Comparison of ENCODE assay signal across 30 cellular contexts in genomic region chr16:10136916-10137315, GRCh38. TPM values are rescaled to one million over a fixed set of nuclear protein-coding genes. Genes with fewer than 3 reads are reported as not detected.
"Had no signal": no experiment of that assay in that cellular context is flagged by ENCODE, and none has a peak within 500 bp of the region (broad histone marks: within the 10 kb centered on the region; RNA-seq: fewer than 3 reads in every experiment).

No MANE protein-coding gene starts in this region.

- H3K9ac ChIP-seq: parathyroid adenoma had no signal

- H3K27me3 ChIP-seq: esophagus squamous epithelium had no signal

- H3K4me1 Mint-ChIP-seq: activated naive CD4-positive, alpha-beta T cell treated with anti-CD3 and anti-CD28 coated beads, Interleukin-2, amount 50 U/mL, for 24 hours; activated naive CD8-positive, alpha-beta T cell treated with anti-CD3 and anti-CD28 coated beads, Interleukin-2, amount 50 U/mL, for 24 hours; activated T-helper 17 cell treated with anti-CD3 and anti-CD28 coated beads, Interleukin-2, amount 50 U/mL, for 72 hours; immature natural killer cell; mesothelial cell of epicardium; naive thymus-derived CD4-positive, alpha-beta T cell; neural crest cell had no signal

- H3K79me2 ChIP-seq: parathyroid adenoma had no signal

- H3K4me1 ChIP-seq: esophagus squamous epithelium, parathyroid adenoma had no signal

- H3K9me3 ChIP-seq: esophagus squamous epithelium, thoracic aorta had no signal

- H3K27ac ChIP-seq: epithelial cell of prostate, esophagus squamous epithelium, parathyroid adenoma, thoracic aorta had no signal

- H2AFZ ChIP-seq: parathyroid adenoma had no signal

- H3K36me3 ChIP-seq: esophagus squamous epithelium, thoracic aorta had no signal

- H3K27ac Mint-ChIP-seq: activated B cell treated with CpG ODN at 0.5 μM for 24 hours; activated CD8-positive, alpha-beta T cell treated with anti-CD3 and anti-CD28 coated beads for 36 hours; activated naive CD4-positive, alpha-beta T cell treated with anti-CD3 and anti-CD28 coated beads, Interleukin-2, amount 50 U/mL, for 24 hours; activated naive CD8-positive, alpha-beta T cell treated with anti-CD3 and anti-CD28 coated beads, Interleukin-2, amount 50 U/mL, for 24 hours; activated T-helper 17 cell treated with anti-CD3 and anti-CD28 coated beads, Interleukin-2, amount 50 U/mL, for 72 hours; immature natural killer cell; mesothelial cell of epicardium; naive thymus-derived CD4-positive, alpha-beta T cell; stimulated activated naive CD8-positive, alpha-beta T cell treated with anti-CD3 and anti-CD28 coated beads, Interleukin-15, Interleukin-2, amounts not matched to agents 100 ng/mL and 50 ng/mL, for 24 hours had no signal

- H3K4me3 ChIP-seq: esophagus squamous epithelium, thoracic aorta had no signal

- H3K27me3 Mint-ChIP-seq: activated CD8-positive, alpha-beta T cell treated with anti-CD3 and anti-CD28 coated beads for 36 hours; activated naive CD4-positive, alpha-beta T cell treated with anti-CD3 and anti-CD28 coated beads, Interleukin-2, amount 50 U/mL, for 24 hours; activated naive CD8-positive, alpha-beta T cell treated with anti-CD3 and anti-CD28 coated beads, Interleukin-2, amount 50 U/mL, for 24 hours; naive thymus-derived CD4-positive, alpha-beta T cell; stimulated activated naive CD8-positive, alpha-beta T cell treated with anti-CD3 and anti-CD28 coated beads, Interleukin-15, Interleukin-2, amounts not matched to agents 100 ng/mL and 50 ng/mL, for 24 hours had no signal

- DNase-seq: activated B cell treated with CpG ODN at 0.5 μM for 24 hours; activated CD4-positive, alpha-beta T cell treated with anti-CD3 and anti-CD28 coated beads, Interleukin-2, amount 50 U/mL, for 1 hour; activated CD8-positive, alpha-beta T cell treated with anti-CD3 and anti-CD28 coated beads for 36 hours; activated gamma-delta T cell treated with Interleukin-2 at 50 U/mL for 16 hours; activated naive CD8-positive, alpha-beta T cell treated with anti-CD3 and anti-CD28 coated beads, Interleukin-2, amount 50 U/mL, for 24 hours; activated T-cell treated with anti-CD3 and anti-CD28 coated beads, Interleukin-2, amount 50 U/mL, for 4 hours; amygdala; dermis blood vessel endothelial cell; effector CD4-positive, alpha-beta T cell; esophagus squamous epithelium; foreskin melanocyte; immature natural killer cell; kidney; left colon; mammary epithelial cell; naive thymus-derived CD4-positive, alpha-beta T cell; occipital lobe; right cardiac atrium; stimulated activated CD4-positive, alpha-beta T cell treated with anti-CD3 and anti-CD28 coated beads, Interleukin-2, amount 100 ng/mL, for 48 hours; T-helper 2 cell had no signal

- H3K9me3 Mint-ChIP-seq: activated B cell treated with CpG ODN at 0.5 μM for 24 hours; activated naive CD4-positive, alpha-beta T cell treated with anti-CD3 and anti-CD28 coated beads, Interleukin-2, amount 50 U/mL, for 24 hours; activated naive CD8-positive, alpha-beta T cell treated with anti-CD3 and anti-CD28 coated beads, Interleukin-2, amount 50 U/mL, for 24 hours; activated T-cell treated with anti-CD3 and anti-CD28 coated beads, Interleukin-2, amount 50 U/mL, for 4 hours; activated T-helper 17 cell treated with anti-CD3 and anti-CD28 coated beads, Interleukin-2, amount 50 U/mL, for 72 hours; immature natural killer cell; stimulated activated naive CD8-positive, alpha-beta T cell treated with anti-CD3 and anti-CD28 coated beads, Interleukin-15, Interleukin-2, amounts not matched to agents 100 ng/mL and 50 ng/mL, for 24 hours had no signal

- H3K4me3 Mint-ChIP-seq: activated B cell treated with CpG ODN at 0.5 μM for 24 hours; activated CD8-positive, alpha-beta T cell treated with anti-CD3 and anti-CD28 coated beads for 36 hours; activated naive CD4-positive, alpha-beta T cell treated with anti-CD3 and anti-CD28 coated beads, Interleukin-2, amount 50 U/mL, for 24 hours; activated naive CD8-positive, alpha-beta T cell treated with anti-CD3 and anti-CD28 coated beads, Interleukin-2, amount 50 U/mL, for 24 hours; activated T-cell treated with anti-CD3 and anti-CD28 coated beads, Interleukin-2, amount 50 U/mL, for 4 hours; activated T-helper 17 cell treated with anti-CD3 and anti-CD28 coated beads, Interleukin-2, amount 50 U/mL, for 72 hours; immature natural killer cell; mesothelial cell of epicardium; naive thymus-derived CD4-positive, alpha-beta T cell; neural crest cell; stimulated activated naive CD8-positive, alpha-beta T cell treated with anti-CD3 and anti-CD28 coated beads, Interleukin-15, Interleukin-2, amounts not matched to agents 100 ng/mL and 50 ng/mL, for 24 hours had no signal

- H3K36me3 Mint-ChIP-seq: activated naive CD4-positive, alpha-beta T cell treated with anti-CD3 and anti-CD28 coated beads, Interleukin-2, amount 50 U/mL, for 24 hours; immature natural killer cell; mesothelial cell of epicardium; naive thymus-derived CD4-positive, alpha-beta T cell had no signal

- ATAC-seq: activated CD8-positive, alpha-beta T cell treated with anti-CD3 and anti-CD28 coated beads for 36 hours; activated naive CD8-positive, alpha-beta T cell treated with anti-CD3 and anti-CD28 coated beads, Interleukin-2, amount 50 U/mL, for 24 hours; activated T-cell treated with anti-CD3 and anti-CD28 coated beads, Interleukin-2, amount 50 U/mL, for 4 hours; activated T-helper 17 cell treated with anti-CD3 and anti-CD28 coated beads, Interleukin-2, amount 50 U/mL, for 72 hours; left colon; naive thymus-derived CD4-positive, alpha-beta T cell; right cardiac atrium had no signal

RNA-seq across cellular contexts. Expression of gene GRIN2A, which starts 45.3 kb away (rescaled TPM):
- total RNA-seq: activated CD8-positive, alpha-beta T cell treated with anti-CD3 and anti-CD28 coated beads for 36 hours; activated T-cell treated with anti-CD3 and anti-CD28 coated beads, Interleukin-2, amount 50 U/mL, for 4 hours; activated T-helper 17 cell treated with anti-CD3 and anti-CD28 coated beads, Interleukin-2, amount 50 U/mL, for 72 hours; bronchial epithelial cell; dermis blood vessel endothelial cell; naive thymus-derived CD4-positive, alpha-beta T cell; pulmonary artery endothelial cell had no signal
- polyA plus RNA-seq: immature natural killer cell; naive thymus-derived CD4-positive, alpha-beta T cell had no signal
